Comparison of ENCODE assay signal across 27 cellular contexts in the genomic region with DNA sequence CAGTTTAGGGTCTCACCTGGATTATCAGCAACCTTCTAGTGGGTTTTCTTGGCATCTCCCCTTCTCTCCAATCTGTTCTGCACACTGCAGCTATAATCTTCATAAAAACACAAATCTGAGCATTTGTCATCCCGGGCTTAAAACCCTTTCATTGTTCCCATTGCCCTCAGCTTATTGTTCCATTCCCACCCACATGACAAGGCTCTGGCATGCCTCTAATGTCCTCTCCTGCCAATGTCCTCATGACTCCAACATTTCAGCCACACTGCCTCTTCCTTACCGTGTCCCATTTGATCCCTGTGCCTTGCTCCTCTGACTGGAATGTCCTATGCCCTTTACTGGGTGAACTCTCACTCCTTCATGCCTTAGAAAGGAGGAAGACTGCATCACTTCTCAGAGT. TPM values are rescaled to one million over a fixed set of nuclear protein-coding genes. Genes with fewer than 3 reads are reported as not detected.
DNase-seq lines count a peak whose midpoint lies in the region; ATAC-seq and TF ChIP-seq lines count a peak whose summit lies in the region.
"Had no signal": no experiment of that assay in that cellular context is flagged by ENCODE, and none has a peak within 500 bp of the region (broad histone marks: within the 10 kb centered on the region; RNA-seq: fewer than 3 reads in every experiment).

No MANE protein-coding gene starts in this region.

- DNase-seq in Ammon's horn (ENCODE audit: low spot score) (peak; percentile 79), dorsolateral prefrontal cortex (peak in 3 of 10 donors; percentile 34 to 63 (median 59)), substantia nigra (lab: John Stamatoyannopoulos, UW) (peak in 25 of 49 donors; percentile 12 to 67 (median 34)), COLO829 (ENCODE audit: low spot score) (no peak), coronary artery (ENCODE audit: low spot score) (no peak)
- DNase-seq: CD4-positive, alpha-beta T cell; COR-L47; DMS79; EL; GDM1; NCI-H1092; NCI-H1417 treated with DMSO at 0.1 percent for 48 hours; NCI-H1694 treated with DMSO at 0.1 percent for 48 hours; NCI-H2081 treated with DMSO at 0.1 percent for 48 hours; NCI-H2171; NCI-H226; NCI-H510A; NCI-H69; RPMI8226; SHP77 had no signal

- peak in 1 of 56 donors; percentile 16 for TF ChIP-seq CTCF in dorsolateral prefrontal cortex (IDR thresholded peaks at IDR 0.05 in 54 of 56, conservative IDR thresholded peaks at IDR 0.05 in 2 of 56; ENCODE audit: low read depth in 1 of 56, partially characterized antibody in 56 of 56)
- TF ChIP-seq CTCF in coronary artery (IDR thresholded peaks at IDR 0.05) = no peak

- H3K27me3 ChIP-seq in dorsolateral prefrontal cortex (no peaks in the 10 kb centered on the region), layer of hippocampus (ENCODE audit: control insufficient read depth, insufficient read depth, low read length) (no peaks in the 10 kb centered on the region)
- H3K27me3 ChIP-seq: BLaER1 treated with 17β-estradiol and CSF1 and Interleukin-3, amounts not matched to agents 10 nM and 100 nM had no signal

- peak overlapping the region in 6 of 59 donors; percentile 4 to 31 (median 18) for H3K4me3 ChIP-seq in dorsolateral prefrontal cortex
- no peak overlapping the region for H3K4me3 ChIP-seq in coronary artery
- H3K4me3 ChIP-seq: BLaER1 treated with 17β-estradiol and CSF1 and Interleukin-3, amounts not matched to agents 10 nM and 100 nM had no signal

- H3K27ac ChIP-seq in dorsolateral prefrontal cortex (peak overlapping the region; percentile 23 to 100 (median 98)), layer of hippocampus (ENCODE audit: low read depth, low read length) (peak overlapping the region; percentile 90), substantia nigra (ENCODE audit: low read depth, low read length, poor library complexity, severe bottlenecking) (peak overlapping the region; percentile 98), coronary artery (no peak overlapping the region)
- H3K27ac ChIP-seq: BLaER1 treated with 17β-estradiol and CSF1 and Interleukin-3, amounts not matched to agents 10 nM and 100 nM had no signal

- no peak for ATAC-seq in HG02571 (IDR thresholded peaks at IDR 0.05; ENCODE audit: unreplicated experiment)
- ATAC-seq: HCT116 had no signal

- intact Hi-C loops in dorsolateral prefrontal cortex (cut with DNase I) = no loop called here

RNA-seq across cellular contexts. Expression of gene DPH2, which starts 7.5 kb away (rescaled TPM):
- 10 to 100 TPM; 12.0 to 31.1 (median 20.7) TPM for total RNA-seq in dorsolateral prefrontal cortex

RNA-seq across cellular contexts. Expression of gene ATP6V0B, which starts 12.4 kb away (rescaled TPM):
- total RNA-seq in dorsolateral prefrontal cortex = 100 to 1,000 TPM; 112 to 276 (median 202) TPM

RNA-seq across cellular contexts. Expression of gene IPO13, which starts 15.6 kb away (rescaled TPM):
- total RNA-seq in dorsolateral prefrontal cortex = 100 to 1,000 TPM in 51 of 120 experiments, 10 to 100 TPM in 69; 48.0 to 243 (median 94.5) TPM

RNA-seq across cellular contexts. Expression of gene B4GALT2, which starts 16.7 kb away (rescaled TPM):
- total RNA-seq in dorsolateral prefrontal cortex = 10 to 100 TPM; 33.5 to 97.8 (median 48.8) TPM

RNA-seq across cellular contexts. Expression of gene ARTN, which starts 28.7 kb away (rescaled TPM):
- total RNA-seq in dorsolateral prefrontal cortex = 1 to 10 TPM in 86 of 120 experiments, under 1 TPM in 30, not detected in 4; 0.28 to 6.5 (median 1.4) TPM
- total RNA-seq: A172, HT-29, SK-MEL-5 had no signal

Comparison
In these comparisons a context has a peak if more than half of its experiments do, and no peak if none do; other contexts are left out.
1. DNase-seq: peak in Ammon's horn (single experiment) and substantia nigra (25 of 49); none in COLO829 (single experiment) and coronary artery (single experiment).
2. H3K27ac ChIP-seq: peak in dorsolateral prefrontal cortex (59 of 59), layer of hippocampus (single experiment) and substantia nigra (single experiment); none in coronary artery (0 of 2).